19 cellular contexts compared by ENCODE assay signal in the genomic region with DNA sequence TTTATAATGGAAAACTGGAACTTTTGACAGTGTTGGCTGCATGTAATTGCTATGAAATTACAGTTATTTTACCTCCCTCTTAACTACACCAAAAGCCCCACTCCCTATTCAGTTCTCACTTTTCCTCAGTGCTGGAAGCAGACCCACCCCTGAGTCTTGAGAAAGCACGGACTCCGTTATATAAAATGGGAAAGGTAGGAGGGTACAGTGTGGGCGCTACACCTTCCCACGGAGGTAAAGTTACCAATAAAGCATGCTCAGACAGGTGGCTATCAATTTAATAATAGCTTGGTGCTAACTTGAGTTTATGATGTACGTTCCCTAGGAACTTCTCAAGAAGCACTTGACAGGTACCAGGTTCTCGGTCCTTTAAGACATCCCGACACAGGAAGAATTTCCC.
"Had no signal": no experiment of that assay in that cellular context is flagged by ENCODE, and none has a peak within 500 bp of the region (broad histone marks: within the 10 kb centered on the region; RNA-seq: fewer than 3 reads in every experiment).

No MANE protein-coding gene starts in this region.

- DNase-seq: activated CD4-positive, alpha-beta T cell treated with anti-CD3 and anti-CD28 coated beads, Interleukin-2, amount 10 ng/mL, durations not matched to agents 24 days and 14 days; activated CD4-positive, alpha-beta T cell treated with anti-CD3 and anti-CD28 coated beads, Interleukin-2, amount 50 U/mL, for 48 hours; activated CD4-positive, CD25-positive, alpha-beta regulatory T cell treated with anti-CD3 and anti-CD28 coated beads, Interleukin-2, amount 50 U/mL, for 72 hours; activated CD8-positive, alpha-beta memory T cell treated with anti-CD3 and anti-CD28 coated beads, Interleukin-2, amount 10 ng/mL, durations not matched to agents 7 days and 5 days; activated effector memory CD4-positive, alpha-beta T cell treated with Interleukin-2 at 50 U/mL for 16 hours; activated naive CD4-positive, alpha-beta T cell; activated T-cell treated with anti-CD3 and anti-CD28 coated beads, Interleukin-2, amount 50 U/mL, for 24 hours; aorta; caudate nucleus; KG1; NCI-H1048; NCI-H1694 treated with DMSO at 0.1 percent for 48 hours; NCI-H2029 treated with DMSO at 0.1 percent for 48 hours; NCI-H226; NCI-H526; PC-3; SHP77 had no signal

- H3K27ac ChIP-seq: breast epithelium, SJSA1 had no signal

- H3K36me3 ChIP-seq: breast epithelium, SJSA1 had no signal

- H3K4me3 ChIP-seq: breast epithelium, SJSA1 had no signal

- H3K27me3 ChIP-seq: breast epithelium, SJSA1 had no signal

- ATAC-seq: activated CD8-positive, alpha-beta memory T cell treated with anti-CD3 and anti-CD28 coated beads, Interleukin-2, amount 10 ng/mL, durations not matched to agents 7 days and 5 days; PC-3 had no signal

- H3K4me1 ChIP-seq: breast epithelium had no signal

- H3K9me3 ChIP-seq: breast epithelium, SJSA1 had no signal
